8 cellular contexts compared by ENCODE assay signal in genomic region chr4:114694770-114695169, GRCh38.
DNase-seq lines count a peak whose midpoint lies in the region; ATAC-seq and TF ChIP-seq lines count a peak whose summit lies in the region.

No MANE protein-coding gene starts in this region.

- no peak overlapping the region for H3K9ac ChIP-seq in smooth muscle cell (ENCODE audit: low read depth)

- CTCF ChIA-PET in activated CD8-positive, alpha-beta T cell treated with anti-CD3 and anti-CD28 coated beads for 36 hours (lab: Charles Lee): interaction anchor here (0.7 to 1.7 kb wide), 7 partner anchors 9 to 313 kb away, joined by 3 to 9 read pairs (median 3); no protein-coding TSS in a partner anchor
- CTCF ChIA-PET in activated CD8-positive, alpha-beta T cell treated with anti-CD3 and anti-CD28 coated beads, Interleukin-2, amount 10 ng/mL, durations not matched to agents 7 days and 5 days (lab: Charles Lee): no interaction called here
- CTCF ChIA-PET in RWPE1 (lab: Yijun Ruan, JAX): interaction anchor here (0.5 to 1.3 kb wide), 9 partner anchors 31 to 1691 kb away, joined by 3 to 12 read pairs (median 3); no protein-coding TSS in a partner anchor

- H3K4me3 ChIP-seq in fibroblast of villous mesenchyme (ENCODE audit: low read depth, low read length): no peak overlapping the region
- no peak overlapping the region for H3K4me3 ChIP-seq in smooth muscle cell

- H3K4me1 Mint-ChIP-seq in activated CD8-positive, alpha-beta T cell treated with anti-CD3 and anti-CD28 coated beads for 36 hours (ENCODE audit: low read depth): no peaks in the 10 kb centered on the region
- no peaks in the 10 kb centered on the region for H3K4me1 Mint-ChIP-seq in activated CD8-positive, alpha-beta T cell treated with anti-CD3 and anti-CD28 coated beads, Interleukin-2, amount 10 ng/mL, durations not matched to agents 7 days and 5 days (ENCODE audit: low read depth)

- 10% methylated on average over 1 of the region's 1 CpG for WGBS in smooth muscle cell (ENCODE audit: low lambda C conversion rate)

- H3K27ac ChIP-seq in RWPE1 (no peak overlapping the region), smooth muscle cell (ENCODE audit: low read depth) (no peak overlapping the region)

- no peak for DNase-seq in activated CD8-positive, alpha-beta T cell treated with anti-CD3 and anti-CD28 coated beads for 36 hours
- DNase-seq in activated CD8-positive, alpha-beta T cell treated with anti-CD3 and anti-CD28 coated beads, Interleukin-2, amount 10 ng/mL, durations not matched to agents 7 days and 5 days: no peak
- DNase-seq in HT1080 (ENCODE audit: low read depth) (peak; percentile 37), RWPE1 (ENCODE audit: low spot score) (peak; percentile 7), fibroblast of villous mesenchyme (ENCODE audit: low read depth) (peak; percentile 19), smooth muscle cell (lab: John Stamatoyannopoulos, UW; ENCODE audit: unreplicated experiment) (no peak), ecto neural progenitor cell (ENCODE audit: low spot score) (no peak), cortex of kidney (lab: John Stamatoyannopoulos, UW) (no peak)

- POLR2A ChIA-PET in activated CD8-positive, alpha-beta T cell treated with anti-CD3 and anti-CD28 coated beads for 36 hours (lab: Charles Lee): no interaction called here
- POLR2A ChIA-PET in activated CD8-positive, alpha-beta T cell treated with anti-CD3 and anti-CD28 coated beads, Interleukin-2, amount 10 ng/mL, durations not matched to agents 7 days and 5 days (lab: Charles Lee): interaction anchor here (0.7 kb wide), 1 partner anchor 10 kb away, joined by 3 read pairs; no protein-coding TSS in a partner anchor
- POLR2A ChIA-PET in RWPE1 (lab: Yijun Ruan, JAX; ENCODE audit: low non-redundant PET): no interaction called here

- H3K9me3 Mint-ChIP-seq in activated CD8-positive, alpha-beta T cell treated with anti-CD3 and anti-CD28 coated beads for 36 hours: no peaks in the 10 kb centered on the region
- no peaks in the 10 kb centered on the region for H3K9me3 Mint-ChIP-seq in activated CD8-positive, alpha-beta T cell treated with anti-CD3 and anti-CD28 coated beads, Interleukin-2, amount 10 ng/mL, durations not matched to agents 7 days and 5 days (ENCODE audit: insufficient read depth)

- H3K27ac Mint-ChIP-seq in activated CD8-positive, alpha-beta T cell treated with anti-CD3 and anti-CD28 coated beads for 36 hours: no peak overlapping the region
- no peak overlapping the region for H3K27ac Mint-ChIP-seq in activated CD8-positive, alpha-beta T cell treated with anti-CD3 and anti-CD28 coated beads, Interleukin-2, amount 10 ng/mL, durations not matched to agents 7 days and 5 days

- no peak overlapping the region for H2AFZ ChIP-seq in smooth muscle cell (ENCODE audit: low read depth)

- no peaks in the 10 kb centered on the region for H3K27me3 ChIP-seq in smooth muscle cell (ENCODE audit: low read depth)

- peak; percentile 70 for TF ChIP-seq CTCF in activated CD8-positive, alpha-beta T cell treated with anti-CD3 and anti-CD28 coated beads for 36 hours (IDR thresholded peaks at IDR 0.05)
- peak; percentile 65 for TF ChIP-seq CTCF in RWPE1 (conservative IDR thresholded peaks at IDR 0.05; ENCODE audit: low read depth)
- TF ChIP-seq CTCF in fibroblast of villous mesenchyme (IDR thresholded peaks at IDR 0.05; ENCODE audit: insufficient read depth, low read depth, low read length): peak; percentile 44
- peak; percentile 58 for TF ChIP-seq CTCF in smooth muscle cell (IDR thresholded peaks at IDR 0.05; ENCODE audit: borderline replicate concordance, insufficient read depth, poor library complexity, severe bottlenecking)

- no peaks in the 10 kb centered on the region for H3F3A ChIP-seq in smooth muscle cell (ENCODE audit: low read depth)

- no peak overlapping the region for H3K4me2 ChIP-seq in smooth muscle cell

- ATAC-seq in activated CD8-positive, alpha-beta T cell treated with anti-CD3 and anti-CD28 coated beads for 36 hours: no peak
- no peak for ATAC-seq in activated CD8-positive, alpha-beta T cell treated with anti-CD3 and anti-CD28 coated beads, Interleukin-2, amount 10 ng/mL, durations not matched to agents 7 days and 5 days

- H3K36me3 Mint-ChIP-seq in activated CD8-positive, alpha-beta T cell treated with anti-CD3 and anti-CD28 coated beads for 36 hours (ENCODE audit: low read depth): no peaks in the 10 kb centered on the region
- H3K36me3 Mint-ChIP-seq in activated CD8-positive, alpha-beta T cell treated with anti-CD3 and anti-CD28 coated beads, Interleukin-2, amount 10 ng/mL, durations not matched to agents 7 days and 5 days (ENCODE audit: low read depth): no peaks in the 10 kb centered on the region

- H3K36me3 ChIP-seq in smooth muscle cell (ENCODE audit: low read depth): no peaks in the 10 kb centered on the region

- peaks cover 1% of the 10 kb centered on the region for H3K27me3 Mint-ChIP-seq in activated CD8-positive, alpha-beta T cell treated with anti-CD3 and anti-CD28 coated beads for 36 hours
- peaks cover 4% of the 10 kb centered on the region for H3K27me3 Mint-ChIP-seq in activated CD8-positive, alpha-beta T cell treated with anti-CD3 and anti-CD28 coated beads, Interleukin-2, amount 10 ng/mL, durations not matched to agents 7 days and 5 days (ENCODE audit: low read depth)

- H3K79me2 ChIP-seq in smooth muscle cell (ENCODE audit: low read depth): no peaks in the 10 kb centered on the region

- intact Hi-C loops in activated CD8-positive, alpha-beta T cell treated with anti-CD3 and anti-CD28 coated beads for 36 hours (cut with micrococcal nuclease): loop anchor here (5.0 kb wide), 1 partner anchor 307 kb away; no protein-coding TSS in a partner anchor

- no peaks in the 10 kb centered on the region for H3K9me3 ChIP-seq in smooth muscle cell (replicated peaks; ENCODE audit: low read depth)

- H3K4me1 ChIP-seq in smooth muscle cell (ENCODE audit: low read depth): no peaks in the 10 kb centered on the region

- no peak overlapping the region for H3K4me3 Mint-ChIP-seq in activated CD8-positive, alpha-beta T cell treated with anti-CD3 and anti-CD28 coated beads for 36 hours
- no peak overlapping the region for H3K4me3 Mint-ChIP-seq in activated CD8-positive, alpha-beta T cell treated with anti-CD3 and anti-CD28 coated beads, Interleukin-2, amount 10 ng/mL, durations not matched to agents 7 days and 5 days

- H4K20me1 ChIP-seq in smooth muscle cell (ENCODE audit: low read depth): no peaks in the 10 kb centered on the region

Comparison
In these comparisons a context has a peak if more than half of its experiments do, and no peak if none do; other contexts are left out.
1. DNase-seq: peak in HT1080 (single experiment), RWPE1 (single experiment) and fibroblast of villous mesenchyme (single experiment); none in activated CD8-positive, alpha-beta T cell treated with anti-CD3 and anti-CD28 coated beads for 36 hours (single experiment), activated CD8-positive, alpha-beta T cell treated with anti-CD3 and anti-CD28 coated beads, Interleukin-2, amount 10 ng/mL, durations not matched to agents 7 days and 5 days (single experiment), smooth muscle cell (single experiment), ecto neural progenitor cell (single experiment) and cortex of kidney (single experiment).
2. Peak in every context shown above with its lines, with median percentiles within 50 percentile points of each other: CTCF ChIP-seq.